1 cellular context compared by ENCODE assay signal in genomic region chr1:8516278-8516777, GRCh38.
TF ChIP-seq lines count a peak whose summit lies in the region.

No MANE protein-coding gene starts in this region.

TF ChIP-seq in GM12878, 131 proteins besides CTCF, POLR2A, EP300 and RAD21 (continued from another document):
- TF ChIP-seq SIX5 (IDR thresholded peaks at IDR 0.05; ENCODE audit: low read depth, low read length, severe bottlenecking), result no peak
- no peak for TF ChIP-seq PRDM15 (CRISPR knock-in tag; IDR thresholded peaks at IDR 0.05)
- TF ChIP-seq NKRF (conservative IDR thresholded peaks at IDR 0.05), result no peak
- TF ChIP-seq ZZZ3 (IDR thresholded peaks at IDR 0.05; ENCODE audit: control insufficient read depth, insufficient read length, low read depth), result no peak
- TF ChIP-seq RCOR1 (conservative IDR thresholded peaks at IDR 0.05; ENCODE audit: low read depth, low read length), result no peak
